3 cellular contexts compared by ENCODE assay signal in genomic region chr4:175540732-175541131, GRCh38.
A peak's percentile ranks its signal among the peaks of the same experiment; 100 is the strongest.
TF ChIP-seq lines count a peak whose summit lies in the region.

No MANE protein-coding gene starts in this region.

TF ChIP-seq in liver, 16 proteins besides CTCF, POLR2A, EP300 and RAD21 (continued from another document):
- TF ChIP-seq FOXA2 (IDR thresholded peaks at IDR 0.05) = peak; percentile 27
- no peak for TF ChIP-seq REST (IDR thresholded peaks at IDR 0.05)
- peak; percentile 75 to 83 for TF ChIP-seq HNF4A (conservative IDR thresholded peaks at IDR 0.05)
- no peak for TF ChIP-seq GABPA (IDR thresholded peaks at IDR 0.05 in 1 of 2, conservative IDR thresholded peaks at IDR 0.05 in 1 of 2)
- peak; percentile 61 for TF ChIP-seq MAX (IDR thresholded peaks at IDR 0.05)
- peak; percentile 11 for TF ChIP-seq HNF4G (IDR thresholded peaks at IDR 0.05)
- TF ChIP-seq RXRA (IDR thresholded peaks at IDR 0.05) = peak; percentile 78 to 86
- peak; percentile 16 for TF ChIP-seq ATF3 (IDR thresholded peaks at IDR 0.05)
TF ChIP-seq in liver: peak in this region for 8.

TF ChIP-seq in HepG2, 621 proteins besides CTCF, POLR2A, EP300 and RAD21 (continued from another document):
- TF ChIP-seq PATZ1 (CRISPR knock-in tag; IDR thresholded peaks at IDR 0.05) = no peak
- no peak for TF ChIP-seq IRF1 (CRISPR knock-in tag; IDR thresholded peaks at IDR 0.05; ENCODE audit: low read depth)
- TF ChIP-seq SMYD3 (CRISPR knock-in tag; IDR thresholded peaks at IDR 0.05) = no peak
- TF ChIP-seq ZNF275 (CRISPR knock-in tag; IDR thresholded peaks at IDR 0.05; ENCODE audit: borderline replicate concordance) = no peak
- no peak for TF ChIP-seq HES4 (CRISPR knock-in tag; IDR thresholded peaks at IDR 0.05; ENCODE audit: borderline replicate concordance)
- TF ChIP-seq ELF4 (CRISPR knock-in tag; IDR thresholded peaks at IDR 0.05; ENCODE audit: borderline replicate concordance) = no peak
- no peak for TF ChIP-seq GFI1 (CRISPR knock-in tag; IDR thresholded peaks at IDR 0.05; ENCODE audit: borderline replicate concordance)
- no peak for TF ChIP-seq GATAD2A (CRISPR knock-in tag; IDR thresholded peaks at IDR 0.05)
- TF ChIP-seq ZNF432 (CRISPR knock-in tag; IDR thresholded peaks at IDR 0.05; ENCODE audit: borderline replicate concordance) = no peak
- TF ChIP-seq ZNF510 (CRISPR knock-in tag; IDR thresholded peaks at IDR 0.05; ENCODE audit: low read depth) = no peak

TF ChIP-seq in WTC11, 78 proteins besides CTCF, POLR2A, EP300 and RAD21 (continued from another document):
- no peak for TF ChIP-seq ZNF281 (CRISPR knock-in tag; IDR thresholded peaks at IDR 0.05)
- TF ChIP-seq AR (CRISPR knock-in tag; IDR thresholded peaks at IDR 0.05) = no peak
- no peak for TF ChIP-seq ERG (CRISPR knock-in tag; IDR thresholded peaks at IDR 0.05)
- no peak for TF ChIP-seq NFE2L1 (CRISPR knock-in tag; IDR thresholded peaks at IDR 0.05)
- no peak for TF ChIP-seq TEAD1 (CRISPR knock-in tag; IDR thresholded peaks at IDR 0.05)
- TF ChIP-seq ZSCAN18 (CRISPR knock-in tag; IDR thresholded peaks at IDR 0.05) = no peak
- TF ChIP-seq ZNF138 (CRISPR knock-in tag; conservative IDR thresholded peaks at IDR 0.05) = no peak
- TF ChIP-seq FOXP4 (CRISPR knock-in tag; IDR thresholded peaks at IDR 0.05) = no peak
TF ChIP-seq in WTC11: peak in this region for 0.
